In the genomic region with DNA sequence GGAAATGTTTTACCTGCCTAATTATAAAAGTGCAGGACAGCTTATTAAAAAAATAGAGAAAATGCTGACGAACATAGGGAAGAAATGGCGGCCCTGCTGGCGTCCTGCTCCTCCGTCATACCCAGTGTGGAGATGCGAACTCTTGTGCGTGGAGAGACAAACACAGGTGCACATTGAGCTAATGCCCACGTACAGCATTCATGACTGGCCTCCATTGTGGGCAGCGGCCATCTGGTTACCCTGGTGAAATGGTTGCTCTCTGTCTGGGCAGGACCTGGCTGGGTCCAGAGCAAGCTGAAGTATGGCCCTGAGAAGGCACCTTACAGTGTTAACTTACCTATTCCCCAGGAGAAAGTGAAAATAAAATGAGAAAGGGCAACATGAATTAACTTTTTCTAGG, we compare ENCODE assay signal across 6 cellular contexts. TPM values are rescaled to one million over a fixed set of nuclear protein-coding genes. Genes with fewer than 3 reads are reported as not detected.
"Had no signal": no experiment of that assay in that cellular context is flagged by ENCODE, and none has a peak within 500 bp of the region (broad histone marks: within the 10 kb centered on the region; RNA-seq: fewer than 3 reads in every experiment).

No MANE protein-coding gene starts in this region.

- H3K36me3 Mint-ChIP-seq: IgD-negative memory B cell had no signal

- H3K4me2 ChIP-seq: GM23338 had no signal

- H3K9me3 Mint-ChIP-seq: H9, IgD-negative memory B cell had no signal

- H3K4me3 Mint-ChIP-seq: GM23338, H9, IgD-negative memory B cell had no signal

- H2AFZ ChIP-seq: GM23338 had no signal

- H3K4me1 Mint-ChIP-seq: GM23338, H9, IgD-negative memory B cell had no signal

- DNase-seq: H9, HCEC 1CT had no signal

- H3K4me3 ChIP-seq: GM23338 had no signal

- H3K27ac Mint-ChIP-seq: GM23338, H9 had no signal

- ATAC-seq: GM23338 had no signal

RNA-seq across cellular contexts. Expression of a gene that starts 16.4 kb away (rescaled TPM):
- total RNA-seq: GM23338, H1, H9, HT-29 had no signal
- polyA plus RNA-seq: GM23338, H1, IgD-negative memory B cell had no signal

RNA-seq across cellular contexts. Expression of a gene that starts 28.9 kb away (rescaled TPM):
- total RNA-seq: GM23338, H1, H9, HT-29 had no signal
- polyA plus RNA-seq: IgD-negative memory B cell had no signal
